Comparison of ENCODE assay signal across 9 cellular contexts in genomic region chr6:6781172-6781876, GRCh38.
DNase-seq lines count a peak whose midpoint lies in the region; ATAC-seq and TF ChIP-seq lines count a peak whose summit lies in the region.
"Had no signal": no experiment of that assay in that cellular context is flagged by ENCODE, and none has a peak within 500 bp of the region (broad histone marks: within the 10 kb centered on the region; RNA-seq: fewer than 3 reads in every experiment).

No MANE protein-coding gene starts in this region.

- no TSS peak for BruUV-seq in HCT116 (replicated peaks; lab: Mats Ljungman, UMichigan)

- CTCF ChIA-PET in HCT116 (lab: Charles Lee) = interaction anchor here (0.8 kb wide), 1 partner anchor 13 kb away, joined by 3 read pairs; no protein-coding TSS in a partner anchor
- CTCF ChIA-PET in activated CD4-positive, alpha-beta memory T cell treated with anti-CD3 and anti-CD28 coated beads, Interleukin-2, amount 10 ng/mL, durations not matched to agents 7 days and 5 days (lab: Charles Lee) = no interaction called here

- DNase-seq in HCT116 (ENCODE audit: low read depth, low spot score) (peak; percentile 68), SK-MEL-5 (ENCODE audit: low read depth, low spot score) (peak; percentile 47), hepatocyte (ENCODE audit: low spot score) (peak; percentile 62), stromal cell of bone marrow (ENCODE audit: low read depth) (peak; percentile 78), Karpas-422 (no peak), endodermal cell (no peak)
- DNase-seq in activated CD4-positive, alpha-beta memory T cell treated with anti-CD3 and anti-CD28 coated beads, Interleukin-2, amount 10 ng/mL, durations not matched to agents 7 days and 5 days = no peak
- DNase-seq: activated CD8-positive, alpha-beta memory T cell treated with anti-CD3 and anti-CD28 coated beads, Interleukin-2, amount 50 U/mL, for 48 hours had no signal

- WGBS in hepatocyte (ENCODE audit: low lambda C conversion rate, missing lambda C conversion rate) = 36% methylated on average over 3 of the region's 3 CpGs
- 14 to 59% methylated on average over 1 to 2 of the region's 3 CpGs for WGBS in endodermal cell (ENCODE audit: insufficient coverage in 1 of 2, insufficient read length in 1 of 2), 2 experiments

- peak; percentile 24; the same call in 1 of the 2 replicates for TF ChIP-seq RAD21 in HCT116 (IDR thresholded peaks at IDR 0.05; ENCODE audit: low read depth)

- in situ Hi-C loops in SK-MEL-5 (cut with HindIII; ENCODE audit: low pct_unique_long_range_greater_than_20kb, low sequenced_read_pairs) = no loop called here

- peaks cover 38% of the 10 kb centered on the region for H3K27me3 Mint-ChIP-seq in activated CD4-positive, alpha-beta memory T cell treated with anti-CD3 and anti-CD28 coated beads, Interleukin-2, amount 10 ng/mL, durations not matched to agents 7 days and 5 days
- H3K27me3 Mint-ChIP-seq in endodermal cell (ENCODE audit: insufficient read depth) = peaks cover 1% of the 10 kb centered on the region
- H3K27me3 Mint-ChIP-seq: dendritic cell treated with granulocyte-macrophage colony-stimulating factor and Interleukin-4, amounts not matched to agents 40 ng/mL and 50 ng/mL, for 4 days had no signal

- H3K9me3 ChIP-seq in HCT116 (ENCODE audit: control insufficient read depth in 1 of 2, insufficient read depth in 1 of 2, low read depth in 1 of 2, low read length in 2 of 2) (no peaks in the 10 kb centered on the region), hepatocyte (ENCODE audit: low read depth) (no peaks in the 10 kb centered on the region), Karpas-422 (ENCODE audit: low read length) (no peaks in the 10 kb centered on the region), endodermal cell (ENCODE audit: control insufficient read depth, low read length) (peaks cover 6% of the 10 kb centered on the region)

- no peak for TF ChIP-seq POLR2A in HCT116 (IDR thresholded peaks at IDR 0.05; ENCODE audit: borderline replicate concordance, extremely low read depth, insufficient read depth, insufficient read length)

- H3K9me2 ChIP-seq in HCT116 (ENCODE audit: insufficient read depth) (no peaks in the 10 kb centered on the region), hepatocyte (replicated peaks; ENCODE audit: insufficient read depth) (no peaks in the 10 kb centered on the region), Karpas-422 (replicated peaks; ENCODE audit: insufficient read depth, low read length) (no peaks in the 10 kb centered on the region)

- H3K9ac ChIP-seq in HCT116 (ENCODE audit: low read length) (peak overlapping the region; percentile 12), Karpas-422 (ENCODE audit: low read length) (no peak overlapping the region), endodermal cell (ENCODE audit: extremely low read depth, low read length, poor library complexity, severe bottlenecking) (no peak overlapping the region)

- H3K27me3 ChIP-seq in HCT116 (ENCODE audit: insufficient read depth, low read length) = no peaks in the 10 kb centered on the region
- no peaks in the 10 kb centered on the region for H3K27me3 ChIP-seq in hepatocyte
- H3K27me3 ChIP-seq in Karpas-422 (ENCODE audit: low read length) = no peaks in the 10 kb centered on the region
- no peaks in the 10 kb centered on the region for H3K27me3 ChIP-seq in endodermal cell (ENCODE audit: control insufficient read depth, insufficient read depth, low read length, poor library complexity, severe bottlenecking)

- H3K27ac Mint-ChIP-seq in activated CD4-positive, alpha-beta memory T cell treated with anti-CD3 and anti-CD28 coated beads, Interleukin-2, amount 10 ng/mL, durations not matched to agents 7 days and 5 days = no peak overlapping the region
- no peak overlapping the region for H3K27ac Mint-ChIP-seq in endodermal cell

- no peaks in the 10 kb centered on the region for H4K20me1 ChIP-seq in HCT116 (ENCODE audit: insufficient read depth)
- H4K20me1 ChIP-seq in hepatocyte (ENCODE audit: insufficient read depth, poor library complexity, severe bottlenecking) = no peaks in the 10 kb centered on the region
- no peaks in the 10 kb centered on the region for H4K20me1 ChIP-seq in Karpas-422 (ENCODE audit: insufficient read depth, low read depth, low read length)

- no peaks in the 10 kb centered on the region for H3K36me3 ChIP-seq in HCT116 (ENCODE audit: control insufficient read depth in 1 of 2, insufficient read depth in 2 of 2, low read length in 2 of 2)
- no peaks in the 10 kb centered on the region for H3K36me3 ChIP-seq in hepatocyte (replicated peaks; ENCODE audit: insufficient read depth, low read depth)
- no peaks in the 10 kb centered on the region for H3K36me3 ChIP-seq in Karpas-422 (ENCODE audit: insufficient read depth, low read length)
- no peaks in the 10 kb centered on the region for H3K36me3 ChIP-seq in endodermal cell (ENCODE audit: control insufficient read depth, insufficient read depth, low read length)

- H3K4me1 Mint-ChIP-seq in activated CD4-positive, alpha-beta memory T cell treated with anti-CD3 and anti-CD28 coated beads, Interleukin-2, amount 10 ng/mL, durations not matched to agents 7 days and 5 days = no peaks in the 10 kb centered on the region
- H3K4me1 Mint-ChIP-seq in endodermal cell = peaks cover 1% of the 10 kb centered on the region

- H3K36me3 Mint-ChIP-seq in activated CD4-positive, alpha-beta memory T cell treated with anti-CD3 and anti-CD28 coated beads, Interleukin-2, amount 10 ng/mL, durations not matched to agents 7 days and 5 days (ENCODE audit: low read depth) = no peaks in the 10 kb centered on the region
- no peaks in the 10 kb centered on the region for H3K36me3 Mint-ChIP-seq in endodermal cell (ENCODE audit: low read depth)

- POLR2A ChIA-PET in HCT116 (lab: Charles Lee) = interaction anchor here (1.2 kb wide), 1 partner anchor 44 kb away, joined by 3 read pairs; no protein-coding TSS in a partner anchor
- POLR2A ChIA-PET in activated CD4-positive, alpha-beta memory T cell treated with anti-CD3 and anti-CD28 coated beads, Interleukin-2, amount 10 ng/mL, durations not matched to agents 7 days and 5 days (lab: Charles Lee) = no interaction called here

- H3K4me1 ChIP-seq in HCT116 (ENCODE audit: control insufficient read depth in 1 of 2, insufficient read depth in 2 of 2, low read length in 2 of 2) (peaks cover 22 to 41% of the 10 kb centered on the region in 2 experiments), hepatocyte (ENCODE audit: insufficient read depth) (peaks cover 4% of the 10 kb centered on the region), Karpas-422 (ENCODE audit: low read length) (no peaks in the 10 kb centered on the region), endodermal cell (ENCODE audit: control insufficient read depth, insufficient read depth, low read length) (no peaks in the 10 kb centered on the region)

- H3K4me2 ChIP-seq in HCT116 (ENCODE audit: low read length) = peak overlapping the region; percentile 62
- H3K4me2 ChIP-seq in hepatocyte = no peak overlapping the region
- H3K4me2 ChIP-seq in Karpas-422 (ENCODE audit: low read depth, low read length, poor library complexity, severe bottlenecking) = no peak overlapping the region

- TF ChIP-seq CTCF in HCT116 (IDR thresholded peaks at IDR 0.05 in 2 of 3, conservative IDR thresholded peaks at IDR 0.05 in 1 of 3; ENCODE audit: borderline replicate concordance in 1 of 3, insufficient read depth in 1 of 3, low read depth in 2 of 3, low read length in 2 of 3) = no peak
- TF ChIP-seq CTCF in hepatocyte (IDR thresholded peaks at IDR 0.05; ENCODE audit: poor library complexity) = no peak
- TF ChIP-seq CTCF in endodermal cell (conservative IDR thresholded peaks at IDR 0.05) = no peak

- H3K27ac ChIP-seq in HCT116 (ENCODE audit: low read depth, low read length) (peak overlapping the region; percentile 21), hepatocyte (no peak overlapping the region), Karpas-422 (ENCODE audit: low read length) (no peak overlapping the region), endodermal cell (ENCODE audit: low read depth, low read length) (no peak overlapping the region)

- peak overlapping the region; percentile 77 for H2AFZ ChIP-seq in HCT116 (ENCODE audit: low read depth, low read length, poor library complexity, severe bottlenecking)
- no peak overlapping the region for H2AFZ ChIP-seq in hepatocyte
- H2AFZ ChIP-seq in Karpas-422 (ENCODE audit: low read length) = no peak overlapping the region

- peak; percentile 88 for ATAC-seq in HCT116

- no peak overlapping the region for H3K4me3 Mint-ChIP-seq in activated CD4-positive, alpha-beta memory T cell treated with anti-CD3 and anti-CD28 coated beads, Interleukin-2, amount 10 ng/mL, durations not matched to agents 7 days and 5 days
- H3K4me3 Mint-ChIP-seq in endodermal cell = no peak overlapping the region
- H3K4me3 Mint-ChIP-seq: dendritic cell treated with granulocyte-macrophage colony-stimulating factor and Interleukin-4, amounts not matched to agents 40 ng/mL and 50 ng/mL, for 4 days had no signal

- RAD21 ChIA-PET in HCT116 (lab: Charles Lee; ENCODE audit: low non-redundant PET in 1 of 2, low total read pairs in 2 of 2, uncharacterized antibody in 2 of 2, unreplicated experiment in 2 of 2) = no interaction called here

- H3K4me3 ChIP-seq in HCT116 (replicated peaks in 1 of 2; ENCODE audit: low read depth in 1 of 2, low read length in 2 of 2) = 0 out of 4 replicates have a peak overlapping the region, but pooled peaks of 1 of the 2 experiments have one; percentile 8
- no peak overlapping the region for H3K4me3 ChIP-seq in hepatocyte
- no peak overlapping the region for H3K4me3 ChIP-seq in Karpas-422 (ENCODE audit: low read length)
- H3K4me3 ChIP-seq in endodermal cell (ENCODE audit: low read length) = no peak overlapping the region

- H3K79me2 ChIP-seq in HCT116 (ENCODE audit: insufficient read depth, low read length) (no peaks in the 10 kb centered on the region), hepatocyte (no peaks in the 10 kb centered on the region), Karpas-422 (ENCODE audit: low read length) (no peaks in the 10 kb centered on the region)

- no peaks in the 10 kb centered on the region for H3K9me3 Mint-ChIP-seq in activated CD4-positive, alpha-beta memory T cell treated with anti-CD3 and anti-CD28 coated beads, Interleukin-2, amount 10 ng/mL, durations not matched to agents 7 days and 5 days
- H3K9me3 Mint-ChIP-seq in endodermal cell = peaks cover 8% of the 10 kb centered on the region
- H3K9me3 Mint-ChIP-seq: dendritic cell treated with granulocyte-macrophage colony-stimulating factor and Interleukin-4, amounts not matched to agents 40 ng/mL and 50 ng/mL, for 4 days had no signal

- intact Hi-C loops in HCT116 (cut with micrococcal nuclease) = loop anchor here (10.0 kb wide), 1 partner anchor 453 kb away; no protein-coding TSS in a partner anchor

TF ChIP-seq in HCT116, 20 proteins besides CTCF, POLR2A, EP300 and RAD21 (continues in another document):
- no peak for TF ChIP-seq ATF3 (IDR thresholded peaks at IDR 0.05)
- no peak for TF ChIP-seq ELF1 (IDR thresholded peaks at IDR 0.05; ENCODE audit: borderline replicate concordance, low read depth)
- TF ChIP-seq CEBPB (IDR thresholded peaks at IDR 0.05; ENCODE audit: low read depth) = peak; percentile 77

Comparison
In these comparisons a context has a peak if more than half of its experiments do, and no peak if none do; other contexts are left out.
1. DNase-seq: peak in HCT116 (single experiment), SK-MEL-5 (single experiment), hepatocyte (single experiment) and stromal cell of bone marrow (single experiment); none in Karpas-422 (single experiment), activated CD4-positive, alpha-beta memory T cell treated with anti-CD3 and anti-CD28 coated beads, Interleukin-2, amount 10 ng/mL, durations not matched to agents 7 days and 5 days (single experiment) and endodermal cell (single experiment).